In the genomic region with DNA sequence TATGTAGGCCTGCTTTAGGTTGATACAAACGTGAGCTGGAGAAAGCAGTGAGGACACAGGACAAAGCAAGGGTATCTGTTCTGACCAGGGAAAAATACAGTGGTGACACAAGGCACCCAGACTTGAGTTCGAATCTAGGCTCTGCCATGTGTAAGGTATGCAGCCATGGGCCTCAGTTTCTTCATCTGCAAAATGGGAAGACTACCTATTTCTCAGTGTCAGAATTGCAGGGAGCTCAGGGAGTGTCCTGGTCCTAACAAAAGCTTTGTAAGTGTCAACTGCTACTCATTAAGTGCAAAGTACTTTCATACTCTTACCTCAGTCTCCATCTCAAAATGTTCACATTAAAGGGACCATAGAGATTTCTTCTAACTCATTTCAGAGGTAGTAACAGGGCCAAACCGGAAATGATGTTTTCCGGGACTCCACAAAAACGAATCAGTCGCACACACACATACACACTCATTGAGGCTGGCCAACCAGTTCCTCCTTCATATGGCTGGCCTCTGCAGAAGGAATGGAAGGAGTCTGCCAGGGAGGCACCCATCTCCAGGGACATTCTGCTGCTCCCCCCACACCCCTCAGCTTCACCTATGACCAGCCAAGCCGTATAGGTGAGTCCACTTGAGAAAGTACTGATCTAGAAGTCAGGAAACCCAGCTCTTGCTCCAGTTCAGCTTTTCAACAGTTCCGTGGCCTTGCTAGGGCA, we compare ENCODE assay signal across 8 cellular contexts. TPM values are rescaled to one million over a fixed set of nuclear protein-coding genes. Genes with fewer than 3 reads are reported as not detected.
DNase-seq lines count a peak whose midpoint lies in the region; ATAC-seq lines count a peak whose summit lies in the region.

No MANE protein-coding gene starts in this region.

- H3K56ac ChIP-seq in mesendoderm (ENCODE audit: low read length): no peak overlapping the region

- peak; percentile 35 for ATAC-seq in HG02870 (IDR thresholded peaks at IDR 0.05; ENCODE audit: unreplicated experiment)
- ATAC-seq in naive thymus-derived CD4-positive, alpha-beta T cell: peak; percentile 39

- no peak overlapping the region for H2AK5ac ChIP-seq in mesendoderm (ENCODE audit: low read length)

- CTCF ChIA-PET in naive thymus-derived CD4-positive, alpha-beta T cell (lab: Charles Lee): interaction anchor here (0.6 kb wide), 1 partner anchor 82 kb away, joined by 3 read pairs; no protein-coding TSS in a partner anchor

- H3K79me2 ChIP-seq in mesendoderm (ENCODE audit: control insufficient read depth, insufficient read depth, low read length): peaks cover 89% of the 10 kb centered on the region

- H3K4me1 ChIP-seq in naive thymus-derived CD4-positive, alpha-beta T cell (ENCODE audit: control insufficient read depth in 2 of 2, insufficient read depth in 2 of 2, low read length in 2 of 2): peaks cover 90 to 94% of the 10 kb centered on the region in 2 donors
- peaks cover 33% of the 10 kb centered on the region for H3K4me1 ChIP-seq in mesendoderm (ENCODE audit: control insufficient read depth, low read depth, low read length)

- H3K4ac ChIP-seq in mesendoderm (ENCODE audit: low read depth, low read length): no peak overlapping the region

- H2BK15ac ChIP-seq in mesendoderm (replicated peaks; ENCODE audit: low read depth): no peak overlapping the region

- no peak overlapping the region for H4K5ac ChIP-seq in mesendoderm (ENCODE audit: low read length)

- H3K9me3 ChIP-seq in naive thymus-derived CD4-positive, alpha-beta T cell (ENCODE audit: control insufficient read depth in 2 of 3, low read length in 3 of 3): no peaks in the 10 kb centered on the region

- peaks cover 94% of the 10 kb centered on the region for H3K4me1 Mint-ChIP-seq in activated naive CD8-positive, alpha-beta T cell treated with anti-CD3 and anti-CD28 coated beads for 36 hours
- peaks cover 80 to 99% (median 94%) of the 10 kb centered on the region in 7 donors for H3K4me1 Mint-ChIP-seq in naive thymus-derived CD4-positive, alpha-beta T cell

- H3K36me3 Mint-ChIP-seq in activated naive CD8-positive, alpha-beta T cell treated with anti-CD3 and anti-CD28 coated beads for 36 hours: peaks cover 2% of the 10 kb centered on the region
- H3K36me3 Mint-ChIP-seq in naive thymus-derived CD4-positive, alpha-beta T cell: peaks cover 0 to 8% (median 0%) of the 10 kb centered on the region in 5 donors

- intact Hi-C loops in naive thymus-derived CD4-positive, alpha-beta T cell (cut with micrococcal nuclease): loop anchor here (1.0 to 2.0 kb wide), 4 partner anchors 8 to 102 kb away; partner anchors contain the start of genes ATP23 (in 1 of the 2) and CTDSP2 (in 1 of the 2)
- intact Hi-C loops in posterior vena cava (cut with DNase I): no loop called here

- no peak overlapping the region for H4K8ac ChIP-seq in mesendoderm (ENCODE audit: low read depth, low read length)

- H2BK120ac ChIP-seq in mesendoderm (ENCODE audit: low read depth, low read length): no peak overlapping the region

- peak overlapping the region; percentile 89 for H3K27ac ChIP-seq in naive thymus-derived CD4-positive, alpha-beta T cell (ENCODE audit: low read depth, low read length)
- no peak overlapping the region for H3K27ac ChIP-seq in mesendoderm (ENCODE audit: low read depth, low read length)

- H3K4me2 ChIP-seq in mesendoderm (ENCODE audit: low read length): no peak overlapping the region

- peaks cover 32% of the 10 kb centered on the region for H3K79me1 ChIP-seq in mesendoderm (ENCODE audit: low read length)

- no peak overlapping the region for H3K9ac ChIP-seq in mesendoderm (ENCODE audit: low read length)

- DNase-seq in CD1c-positive myeloid dendritic cell (ENCODE audit: extremely low spot score) (peak; percentile 39), posterior vena cava (ENCODE audit: low spot score) (no peak), mesendoderm (no peak), HPDE6-E6E7 (ENCODE audit: extremely low spot score) (no peak), NCI-H748 (lab: John Stamatoyannopoulos, UW; ENCODE audit: unreplicated experiment) (no peak)
- no peak for DNase-seq in activated naive CD8-positive, alpha-beta T cell treated with anti-CD3 and anti-CD28 coated beads for 36 hours
- peak in 3 of 9 donors; percentile 28 to 47 (median 38) for DNase-seq in naive thymus-derived CD4-positive, alpha-beta T cell

- no peak overlapping the region for H3K4me3 ChIP-seq in naive thymus-derived CD4-positive, alpha-beta T cell (ENCODE audit: low read length)
- H3K4me3 ChIP-seq in mesendoderm (ENCODE audit: low read length): no peak overlapping the region

- peak overlapping the region; percentile 87 for H3K27ac Mint-ChIP-seq in activated naive CD8-positive, alpha-beta T cell treated with anti-CD3 and anti-CD28 coated beads for 36 hours
- peak overlapping the region; percentile 74 to 97 (median 92) for H3K27ac Mint-ChIP-seq in naive thymus-derived CD4-positive, alpha-beta T cell

- no peaks in the 10 kb centered on the region for H3K27me3 Mint-ChIP-seq in activated naive CD8-positive, alpha-beta T cell treated with anti-CD3 and anti-CD28 coated beads for 36 hours
- H3K27me3 Mint-ChIP-seq in naive thymus-derived CD4-positive, alpha-beta T cell: no peaks in the 10 kb centered on the region

- no peak overlapping the region for H2BK5ac ChIP-seq in mesendoderm (ENCODE audit: low read length)

- H3K18ac ChIP-seq in mesendoderm (ENCODE audit: low read length): no peak overlapping the region

- H3K27me3 ChIP-seq in naive thymus-derived CD4-positive, alpha-beta T cell (ENCODE audit: control insufficient read depth in 2 of 2, insufficient read depth in 2 of 2, low read length in 2 of 2): no peaks in the 10 kb centered on the region
- H3K27me3 ChIP-seq in mesendoderm (ENCODE audit: insufficient read depth, low read length, poor library complexity): no peaks in the 10 kb centered on the region

- POLR2A ChIA-PET in naive thymus-derived CD4-positive, alpha-beta T cell (lab: Charles Lee): interaction anchor here (0.9 to 7.3 kb wide), 7 partner anchors 7 to 64 kb away, joined by 3 to 77 read pairs (median 6); partner anchors contain the start of gene CTDSP2

- no peak overlapping the region for H3K23ac ChIP-seq in mesendoderm (ENCODE audit: low read length)

- WGBS in mesendoderm (ENCODE audit: extremely low coverage, insufficient coverage, low lambda C conversion rate): no CpG with 5 or more reads among the region's 8 CpGs

- H3K36me3 ChIP-seq in naive thymus-derived CD4-positive, alpha-beta T cell (ENCODE audit: control insufficient read depth in 2 of 3, insufficient read depth in 3 of 3, low read length in 3 of 3): no peaks in the 10 kb centered on the region
- no peaks in the 10 kb centered on the region for H3K36me3 ChIP-seq in mesendoderm (ENCODE audit: control insufficient read depth, insufficient read depth, low read length)

- H3K4me3 Mint-ChIP-seq in activated naive CD8-positive, alpha-beta T cell treated with anti-CD3 and anti-CD28 coated beads for 36 hours: peak overlapping the region; percentile 66
- peak overlapping the region; percentile 67 to 97 (median 76) for H3K4me3 Mint-ChIP-seq in naive thymus-derived CD4-positive, alpha-beta T cell

- H3K9me3 Mint-ChIP-seq in activated naive CD8-positive, alpha-beta T cell treated with anti-CD3 and anti-CD28 coated beads for 36 hours: no peaks in the 10 kb centered on the region
- no peaks in the 10 kb centered on the region for H3K9me3 Mint-ChIP-seq in naive thymus-derived CD4-positive, alpha-beta T cell

RNA-seq across cellular contexts. Expression of gene CTDSP2, which starts 7.8 kb away (rescaled TPM):
- total RNA-seq in activated naive CD8-positive, alpha-beta T cell treated with anti-CD3 and anti-CD28 coated beads for 36 hours: 10 to 100 TPM; 91.4 to 94.3 TPM
- total RNA-seq in naive thymus-derived CD4-positive, alpha-beta T cell: 100 to 1,000 TPM; 124 to 295 (median 145) TPM
- 100 to 1,000 TPM in 1 of 2 donors, 10 to 100 TPM in 1; 86.9 to 110 TPM for polyA plus RNA-seq in naive thymus-derived CD4-positive, alpha-beta T cell
- 100 to 1,000 TPM; 135 to 138 TPM for total RNA-seq in posterior vena cava
- polyA plus RNA-seq in mesendoderm (2013, experiment 1 of 2): 49.3 TPM
- 49.4 TPM for polyA plus RNA-seq in mesendoderm (2013, experiment 2 of 2)

RNA-seq across cellular contexts. Expression of gene AVIL, which starts 20.2 kb away (rescaled TPM):
- 1 to 10 TPM; 1.2 to 1.8 TPM for total RNA-seq in activated naive CD8-positive, alpha-beta T cell treated with anti-CD3 and anti-CD28 coated beads for 36 hours
- total RNA-seq in naive thymus-derived CD4-positive, alpha-beta T cell: 10 to 100 TPM in 2 of 5 experiments, 1 to 10 TPM in 3; 1.7 to 20.3 (median 8.2) TPM
- under 1 TPM; 0.17 to 0.32 TPM for polyA plus RNA-seq in naive thymus-derived CD4-positive, alpha-beta T cell
- total RNA-seq in posterior vena cava: 1 to 10 TPM; 5.6 to 6.3 TPM
- 0.29 TPM for polyA plus RNA-seq in mesendoderm (2013, experiment 1 of 2)
- polyA plus RNA-seq in mesendoderm (2013, experiment 2 of 2): 0.24 TPM

RNA-seq across cellular contexts. Expression of gene TSFM, which starts 56.2 kb away (rescaled TPM):
- 10 to 100 TPM; 67.7 to 74.7 TPM for total RNA-seq in activated naive CD8-positive, alpha-beta T cell treated with anti-CD3 and anti-CD28 coated beads for 36 hours
- 10 to 100 TPM; 17.8 to 34.9 (median 22.3) TPM for total RNA-seq in naive thymus-derived CD4-positive, alpha-beta T cell
- 10 to 100 TPM; 26.4 to 30.0 TPM for polyA plus RNA-seq in naive thymus-derived CD4-positive, alpha-beta T cell
- 10 to 100 TPM; 15.9 to 16.4 TPM for total RNA-seq in posterior vena cava
- 38.6 TPM for polyA plus RNA-seq in mesendoderm (2013, experiment 1 of 2)
- polyA plus RNA-seq in mesendoderm (2013, experiment 2 of 2): 38.8 TPM

Comparison
In these comparisons a context has a peak if more than half of its experiments do, and no peak if none do; other contexts are left out.
1. intact Hi-C loops: an anchor here in naive thymus-derived CD4-positive, alpha-beta T cell (1.0 to 2.0 kb wide); none called in posterior vena cava.